In the genomic region with DNA sequence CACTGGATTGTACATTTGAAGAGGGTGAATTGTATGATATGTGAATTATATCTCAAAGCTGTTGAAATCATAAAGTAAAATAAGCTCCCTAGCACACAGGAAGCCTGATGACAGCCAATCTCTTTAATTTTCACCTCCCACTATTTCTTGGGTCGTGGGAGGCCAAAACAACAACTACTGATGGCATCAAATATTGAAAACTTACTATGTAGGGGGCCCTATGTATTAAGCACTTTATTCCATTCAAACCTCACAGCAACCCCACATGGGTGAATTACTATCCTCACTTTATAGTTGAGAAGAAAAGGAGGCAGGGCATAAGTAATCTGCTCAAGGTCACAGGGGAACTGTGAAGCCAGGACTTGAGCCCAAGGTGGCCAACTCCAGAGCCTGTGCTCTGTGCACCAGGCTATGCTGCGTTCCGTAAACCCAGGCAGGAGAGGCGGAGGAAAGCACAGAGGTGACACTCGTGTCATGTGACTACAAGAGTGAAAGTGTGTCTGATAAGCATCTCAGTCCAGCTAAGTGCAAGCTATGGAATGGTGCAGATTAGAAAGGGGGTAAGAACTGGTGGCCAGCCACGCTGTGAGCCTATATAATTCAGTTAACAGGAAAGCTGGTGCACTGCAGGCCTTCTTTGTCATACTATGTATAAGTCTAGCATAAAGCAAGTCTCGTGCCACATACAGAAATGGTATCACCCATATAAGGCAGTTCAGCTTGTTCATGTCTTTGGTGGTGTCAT, we compare ENCODE assay signal across 2 cellular contexts.
TF ChIP-seq lines count a peak whose summit lies in the region.

No MANE protein-coding gene starts in this region.

TF ChIP-seq in HEK293, 187 proteins besides CTCF, POLR2A, EP300 and RAD21:
- TF ChIP-seq, protein P1, sequence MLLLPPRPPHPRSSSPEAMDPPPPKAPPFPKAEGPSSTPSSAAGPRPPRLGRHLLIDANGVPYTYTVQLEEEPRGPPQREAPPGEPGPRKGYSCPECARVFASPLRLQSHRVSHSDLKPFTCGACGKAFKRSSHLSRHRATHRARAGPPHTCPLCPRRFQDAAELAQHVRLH (tag by site-specific recombination; IDR thresholded peaks at IDR 0.05) = 0 out of 2 replicates have a peak, but pooled peaks have one; percentile 18
- no peak for TF ChIP-seq GLIS2 (tag by site-specific recombination; IDR thresholded peaks at IDR 0.05)
- peak; percentile 52; the same call in 1 of the 2 replicates for TF ChIP-seq TRIM28 (IDR thresholded peaks at IDR 0.05; ENCODE audit: borderline replicate concordance, low read length)
- no peak for TF ChIP-seq KLF1 (tag by site-specific recombination; IDR thresholded peaks at IDR 0.05)
- TF ChIP-seq RBAK (tag by site-specific recombination; IDR thresholded peaks at IDR 0.05) = no peak
- TF ChIP-seq, protein P2, sequence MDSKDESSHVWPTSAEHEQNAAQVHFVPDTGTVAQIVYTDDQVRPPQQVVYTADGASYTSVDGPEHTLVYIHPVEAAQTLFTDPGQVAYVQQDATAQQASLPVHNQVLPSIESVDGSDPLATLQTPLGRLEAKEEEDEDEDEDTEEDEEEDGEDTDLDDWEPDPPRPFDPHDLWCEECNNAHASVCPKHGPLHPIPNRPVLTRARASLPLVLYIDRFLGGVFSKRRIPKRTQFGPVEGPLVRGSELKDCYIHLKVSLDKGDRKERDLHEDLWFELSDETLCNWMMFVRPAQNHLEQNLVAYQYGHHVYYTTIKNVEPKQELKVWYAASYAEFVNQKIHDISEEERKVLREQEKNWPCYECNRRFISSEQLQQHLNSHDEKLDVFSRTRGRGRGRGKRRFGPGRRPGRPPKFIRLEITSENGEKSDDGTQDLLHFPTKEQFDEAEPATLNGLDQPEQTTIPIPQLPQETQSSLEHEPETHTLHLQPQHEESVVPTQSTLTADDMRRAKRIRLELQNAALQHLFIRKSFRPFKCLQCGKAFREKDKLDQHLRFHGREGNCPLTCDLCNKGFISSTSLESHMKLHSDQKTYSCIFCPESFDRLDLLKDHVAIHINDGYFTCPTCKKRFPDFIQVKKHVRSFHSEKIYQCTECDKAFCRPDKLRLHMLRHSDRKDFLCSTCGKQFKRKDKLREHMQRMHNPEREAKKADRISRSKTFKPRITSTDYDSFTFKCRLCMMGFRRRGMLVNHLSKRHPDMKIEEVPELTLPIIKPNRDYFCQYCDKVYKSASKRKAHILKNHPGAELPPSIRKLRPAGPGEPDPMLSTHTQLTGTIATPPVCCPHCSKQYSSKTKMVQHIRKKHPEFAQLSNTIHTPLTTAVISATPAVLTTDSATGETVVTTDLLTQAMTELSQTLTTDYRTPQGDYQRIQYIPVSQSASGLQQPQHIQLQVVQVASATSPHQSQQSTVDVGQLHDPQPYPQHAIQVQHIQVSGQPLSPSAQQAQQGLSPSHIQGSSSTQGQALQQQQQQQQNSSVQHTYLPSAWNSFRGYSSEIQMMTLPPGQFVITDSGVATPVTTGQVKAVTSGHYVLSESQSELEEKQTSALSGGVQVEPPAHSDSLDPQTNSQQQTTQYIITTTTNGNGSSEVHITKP (tag by site-specific recombination; IDR thresholded peaks at IDR 0.05) = peak; percentile 91
- peak; percentile 72; the same call in 1 of the 2 replicates for TF ChIP-seq ZNF600 (tag by site-specific recombination; IDR thresholded peaks at IDR 0.05)
- TF ChIP-seq HOXD13 (CRISPR knock-in tag; IDR thresholded peaks at IDR 0.05; ENCODE audit: borderline replicate concordance) = no peak
- TF ChIP-seq HOXA7 (CRISPR knock-in tag; IDR thresholded peaks at IDR 0.05; ENCODE audit: borderline replicate concordance) = no peak
- peak; percentile 30; the same call in 1 of the 2 replicates for TF ChIP-seq FEZF1 (tag by site-specific recombination; IDR thresholded peaks at IDR 0.05)
- TF ChIP-seq, protein P3, sequence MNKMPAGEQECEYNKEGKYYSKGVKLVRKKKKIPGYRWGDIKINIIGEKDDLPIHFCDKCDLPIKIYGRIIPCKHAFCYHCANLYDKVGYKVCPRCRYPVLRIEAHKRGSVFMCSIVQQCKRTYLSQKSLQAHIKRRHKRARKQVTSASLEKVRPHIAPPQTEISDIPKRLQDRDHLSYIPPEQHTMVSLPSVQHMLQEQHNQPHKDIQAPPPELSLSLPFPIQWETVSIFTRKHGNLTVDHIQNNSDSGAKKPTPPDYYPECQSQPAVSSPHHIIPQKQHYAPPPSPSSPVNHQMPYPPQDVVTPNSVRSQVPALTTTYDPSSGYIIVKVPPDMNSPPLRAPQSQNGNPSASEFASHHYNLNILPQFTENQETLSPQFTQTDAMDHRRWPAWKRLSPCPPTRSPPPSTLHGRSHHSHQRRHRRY (tag by site-specific recombination; IDR thresholded peaks at IDR 0.05) = no peak
- peak; percentile 92 for TF ChIP-seq GLIS1 (tag by site-specific recombination; IDR thresholded peaks at IDR 0.05)
- TF ChIP-seq MZF1 (tag by site-specific recombination; IDR thresholded peaks at IDR 0.05; ENCODE audit: borderline replicate concordance) = no peak
- TF ChIP-seq ZSCAN16 (tag by site-specific recombination; IDR thresholded peaks at IDR 0.05) = no peak
- no peak for TF ChIP-seq ZNF677 (tag by site-specific recombination; IDR thresholded peaks at IDR 0.05)
- 0 out of 2 replicates have a peak, but pooled peaks have one; percentile 23 for TF ChIP-seq ZSCAN30 (tag by site-specific recombination; IDR thresholded peaks at IDR 0.05)
- peak; percentile 29; the same call in 1 of the 2 replicates for TF ChIP-seq ZNF335 (tag by site-specific recombination; conservative IDR thresholded peaks at IDR 0.05)
- TF ChIP-seq, protein P4, sequence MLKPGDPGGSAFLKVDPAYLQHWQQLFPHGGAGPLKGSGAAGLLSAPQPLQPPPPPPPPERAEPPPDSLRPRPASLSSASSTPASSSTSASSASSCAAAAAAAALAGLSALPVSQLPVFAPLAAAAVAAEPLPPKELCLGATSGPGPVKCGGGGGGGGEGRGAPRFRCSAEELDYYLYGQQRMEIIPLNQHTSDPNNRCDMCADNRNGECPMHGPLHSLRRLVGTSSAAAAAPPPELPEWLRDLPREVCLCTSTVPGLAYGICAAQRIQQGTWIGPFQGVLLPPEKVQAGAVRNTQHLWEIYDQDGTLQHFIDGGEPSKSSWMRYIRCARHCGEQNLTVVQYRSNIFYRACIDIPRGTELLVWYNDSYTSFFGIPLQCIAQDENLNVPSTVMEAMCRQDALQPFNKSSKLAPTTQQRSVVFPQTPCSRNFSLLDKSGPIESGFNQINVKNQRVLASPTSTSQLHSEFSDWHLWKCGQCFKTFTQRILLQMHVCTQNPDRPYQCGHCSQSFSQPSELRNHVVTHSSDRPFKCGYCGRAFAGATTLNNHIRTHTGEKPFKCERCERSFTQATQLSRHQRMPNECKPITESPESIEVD (tag by site-specific recombination; IDR thresholded peaks at IDR 0.05) = no peak
- no peak for TF ChIP-seq ZNF843 (tag by site-specific recombination; IDR thresholded peaks at IDR 0.05)
TF ChIP-seq in HEK293: peak in this region for 8.

TF ChIP-seq in H1, 55 proteins besides CTCF, POLR2A, EP300 and RAD21 (continued from another document):
- TF ChIP-seq TCF12 (IDR thresholded peaks at IDR 0.05; ENCODE audit: low read depth, low read length) (no peak), SIRT6 (IDR thresholded peaks at IDR 0.05; ENCODE audit: low read length) (no peak), GABPA (IDR thresholded peaks at IDR 0.05; ENCODE audit: borderline replicate concordance, insufficient read depth, low read length) (no peak), PHF8 (conservative IDR thresholded peaks at IDR 0.05; ENCODE audit: low read depth, low read length) (no peak), SP4 (IDR thresholded peaks at IDR 0.05; ENCODE audit: low read length) (no peak), RXRA (IDR thresholded peaks at IDR 0.05; ENCODE audit: insufficient read depth, low read depth, low read length) (no peak), SRF (IDR thresholded peaks at IDR 0.05; ENCODE audit: low read depth, low read length) (no peak), NRF1 (IDR thresholded peaks at IDR 0.05; ENCODE audit: low read depth, low read length) (no peak), CBX5 (IDR thresholded peaks at IDR 0.05; ENCODE audit: low read depth, low read length) (no peak), POU5F1 (IDR thresholded peaks at IDR 0.05; ENCODE audit: low read depth, low read length) (no peak), CBX8 (IDR thresholded peaks at IDR 0.05; ENCODE audit: borderline replicate concordance, low read depth, low read length) (no peak), TEAD4 (IDR thresholded peaks at IDR 0.05; ENCODE audit: low read depth, low read length) (no peak), BACH1 (IDR thresholded peaks at IDR 0.05; ENCODE audit: low read length) (no peak)
- TF ChIP-seq, protein P5, sequence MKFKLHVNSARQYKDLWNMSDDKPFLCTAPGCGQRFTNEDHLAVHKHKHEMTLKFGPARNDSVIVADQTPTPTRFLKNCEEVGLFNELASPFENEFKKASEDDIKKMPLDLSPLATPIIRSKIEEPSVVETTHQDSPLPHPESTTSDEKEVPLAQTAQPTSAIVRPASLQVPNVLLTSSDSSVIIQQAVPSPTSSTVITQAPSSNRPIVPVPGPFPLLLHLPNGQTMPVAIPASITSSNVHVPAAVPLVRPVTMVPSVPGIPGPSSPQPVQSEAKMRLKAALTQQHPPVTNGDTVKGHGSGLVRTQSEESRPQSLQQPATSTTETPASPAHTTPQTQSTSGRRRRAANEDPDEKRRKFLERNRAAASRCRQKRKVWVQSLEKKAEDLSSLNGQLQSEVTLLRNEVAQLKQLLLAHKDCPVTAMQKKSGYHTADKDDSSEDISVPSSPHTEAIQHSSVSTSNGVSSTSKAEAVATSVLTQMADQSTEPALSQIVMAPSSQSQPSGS (IDR thresholded peaks at IDR 0.05; ENCODE audit: low read length) = no peak
- TF ChIP-seq, protein P6, sequence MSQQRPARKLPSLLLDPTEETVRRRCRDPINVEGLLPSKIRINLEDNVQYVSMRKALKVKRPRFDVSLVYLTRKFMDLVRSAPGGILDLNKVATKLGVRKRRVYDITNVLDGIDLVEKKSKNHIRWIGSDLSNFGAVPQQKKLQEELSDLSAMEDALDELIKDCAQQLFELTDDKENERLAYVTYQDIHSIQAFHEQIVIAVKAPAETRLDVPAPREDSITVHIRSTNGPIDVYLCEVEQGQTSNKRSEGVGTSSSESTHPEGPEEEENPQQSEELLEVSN (IDR thresholded peaks at IDR 0.05) = no peak
